9 cellular contexts compared by ENCODE assay signal in the genomic region with DNA sequence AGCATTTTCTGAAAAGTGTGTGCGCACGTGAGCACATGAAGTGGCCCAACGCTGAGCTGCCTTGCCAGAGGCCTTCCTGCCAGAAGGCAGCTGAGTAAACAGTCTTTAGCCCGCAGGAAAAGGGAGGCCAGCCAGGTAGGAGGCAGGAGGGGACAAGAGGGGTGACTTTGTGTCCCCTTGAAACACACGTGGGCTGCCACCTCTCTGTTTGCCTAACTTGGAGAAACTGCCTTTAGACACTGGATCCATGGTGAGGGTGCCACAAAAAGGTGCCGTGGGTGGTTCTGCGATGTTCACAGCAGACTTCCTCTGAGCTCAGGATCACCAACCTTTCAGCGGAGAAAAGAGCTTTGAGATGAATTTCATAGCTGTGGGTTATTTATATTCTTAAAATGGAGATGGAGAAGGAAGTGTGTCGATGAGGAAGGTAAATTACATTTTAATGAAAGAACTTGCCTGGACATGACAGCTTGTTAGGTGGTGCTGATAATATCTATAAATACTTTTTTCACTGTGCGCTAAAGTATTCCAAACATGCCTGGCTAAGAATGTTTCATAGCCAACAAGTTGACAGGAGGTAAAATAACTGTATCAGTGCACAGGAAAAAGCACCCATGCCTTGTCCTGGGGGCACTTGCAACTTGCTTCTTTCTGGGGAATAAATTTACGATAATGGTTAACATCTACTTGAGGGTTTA. TPM values are rescaled to one million over a fixed set of nuclear protein-coding genes. Genes with fewer than 3 reads are reported as not detected.
DNase-seq lines count a peak whose midpoint lies in the region; ATAC-seq and TF ChIP-seq lines count a peak whose summit lies in the region.
"Had no signal": no experiment of that assay in that cellular context is flagged by ENCODE, and none has a peak within 500 bp of the region (broad histone marks: within the 10 kb centered on the region; RNA-seq: fewer than 3 reads in every experiment).

No MANE protein-coding gene starts in this region.

- H3K36me3 ChIP-seq in GM23338 (ENCODE audit: insufficient read depth) (no peaks in the 10 kb centered on the region), esophagus (ENCODE audit: control insufficient read depth in 2 of 2, insufficient read depth in 2 of 2, low read length in 1 of 2) (no peaks in the 10 kb centered on the region), psoas muscle (ENCODE audit: insufficient read depth in 1 of 2, low read depth in 1 of 2) (no peaks in the 10 kb centered on the region)

- H3K9me3 ChIP-seq in esophagus (ENCODE audit: control insufficient read depth in 2 of 2, insufficient read depth in 1 of 2, low read depth in 1 of 2, low read length in 1 of 2) (no peaks in the 10 kb centered on the region), psoas muscle (no peaks in the 10 kb centered on the region)

- H3K36me3 Mint-ChIP-seq in GM23338 (ENCODE audit: low read depth), result no peaks in the 10 kb centered on the region

- 0 out of 2 replicates have a peak overlapping the region, but pooled peaks have one; percentile 41 for H3K27ac Mint-ChIP-seq in GM23338

- no peak overlapping the region for H2AFZ ChIP-seq in GM23338

- H3K4me3 ChIP-seq in GM23338 (no peak overlapping the region), esophagus (ENCODE audit: low read depth in 1 of 2, low read length in 2 of 2) (no peak overlapping the region), psoas muscle (peak overlapping the region; percentile 31)

- TF ChIP-seq CTCF in GM23338 (conservative IDR thresholded peaks at IDR 0.05; ENCODE audit: low read depth in 2 of 2) (no peak), psoas muscle (IDR thresholded peaks at IDR 0.05) (no peak)

- no peak overlapping the region for H3K4me3 Mint-ChIP-seq in GM23338
- H3K4me3 Mint-ChIP-seq: IgD-negative memory B cell had no signal

- WGBS in esophagus, 2 donors, result 37 to 48% methylated on average over 11 of the region's 11 CpGs
- WGBS in psoas muscle, 3 donors, result 35 to 44% (median 37%) methylated on average over 11 of the region's 11 CpGs

- H4K20me1 ChIP-seq in GM23338 (replicated peaks; ENCODE audit: insufficient read depth), result no peaks in the 10 kb centered on the region

- H3K4me1 ChIP-seq in GM23338 (ENCODE audit: insufficient read depth) (no peaks in the 10 kb centered on the region), esophagus (ENCODE audit: control insufficient read depth in 2 of 2, insufficient read depth in 2 of 2, low read length in 1 of 2) (peaks cover 0 to 2% of the 10 kb centered on the region in 2 donors), psoas muscle (peaks cover 21% of the 10 kb centered on the region)

- H3K27me3 Mint-ChIP-seq in GM23338 (ENCODE audit: insufficient read depth, low read depth, poor library complexity), result peaks cover under 1% of the 10 kb centered on the region
- H3K27me3 Mint-ChIP-seq: IgD-negative memory B cell had no signal

- no peaks in the 10 kb centered on the region for H3K79me2 ChIP-seq in GM23338 (replicated peaks; ENCODE audit: insufficient read depth)

- H3K4me1 Mint-ChIP-seq in GM23338, result no peaks in the 10 kb centered on the region
- H3K4me1 Mint-ChIP-seq: IgD-negative memory B cell had no signal

- DNase-seq in GM23338 (ENCODE audit: low spot score), result no peak
- peak; percentile 81 for DNase-seq in NCI-H345 treated with DMSO at 0.1 percent for 48 hours (lab: John Stamatoyannopoulos, UW; ENCODE audit: unreplicated experiment)
- peak in 1 of 2 donors; percentile 68 for DNase-seq in psoas muscle
- DNase-seq in activated CD8-positive, alpha-beta memory T cell treated with anti-CD3 and anti-CD28 coated beads, Interleukin-2, amount 50 U/mL, for 48 hours, result no peak
- no peak for DNase-seq in stimulated activated CD4-positive, alpha-beta T cell treated with anti-CD3 and anti-CD28 coated beads, Interleukin-12 subunit alpha, Interleukin-12 subunit beta, amount 100 ng/mL, for 4 hours
- no peak for DNase-seq in occipital lobe (lab: John Stamatoyannopoulos, UW)
- DNase-seq in stimulated activated CD4-positive, alpha-beta T cell treated with anti-CD3 and anti-CD28 coated beads, Interleukin-4, amount 100 ng/mL, for 1 hour, result no peak

- H3K27me3 ChIP-seq in GM23338 (ENCODE audit: insufficient read depth) (no peaks in the 10 kb centered on the region), esophagus (ENCODE audit: control insufficient read depth in 1 of 2, insufficient read depth in 2 of 2, low read length in 2 of 2) (no peaks in the 10 kb centered on the region), psoas muscle (ENCODE audit: insufficient read depth in 3 of 3, low read length in 2 of 3) (no peaks in the 10 kb centered on the region)

- H3K9me2 ChIP-seq in GM23338 (ENCODE audit: insufficient read depth), result no peaks in the 10 kb centered on the region

- no peak overlapping the region for H3K4me2 ChIP-seq in GM23338

- intact Hi-C loops in psoas muscle (cut with DNase I), result no loop called here

- ATAC-seq in GM23338 (no peak), psoas muscle (peak; percentile 88 to 92 (median 91))

- H3F3A ChIP-seq in GM23338 (replicated peaks; ENCODE audit: low read depth), result no peaks in the 10 kb centered on the region

- H3K27ac ChIP-seq in GM23338 (ENCODE audit: low read depth) (no peak overlapping the region), esophagus (ENCODE audit: low read depth in 2 of 2, low read length in 1 of 2) (peak overlapping the region; percentile 9 to 76), psoas muscle (peak overlapping the region; percentile 95)

- H3K9me3 Mint-ChIP-seq in GM23338, result no peaks in the 10 kb centered on the region
- H3K9me3 Mint-ChIP-seq: IgD-negative memory B cell had no signal

TF ChIP-seq in GM23338, 12 proteins besides CTCF, POLR2A, EP300 and RAD21:
- TF ChIP-seq JUNB (IDR thresholded peaks at IDR 0.05; ENCODE audit: unreplicated experiment), result no peak
- TF ChIP-seq EZH2 (IDR thresholded peaks at IDR 0.05; ENCODE audit: low read depth, unreplicated experiment), result no peak
- TF ChIP-seq, protein P1, sequence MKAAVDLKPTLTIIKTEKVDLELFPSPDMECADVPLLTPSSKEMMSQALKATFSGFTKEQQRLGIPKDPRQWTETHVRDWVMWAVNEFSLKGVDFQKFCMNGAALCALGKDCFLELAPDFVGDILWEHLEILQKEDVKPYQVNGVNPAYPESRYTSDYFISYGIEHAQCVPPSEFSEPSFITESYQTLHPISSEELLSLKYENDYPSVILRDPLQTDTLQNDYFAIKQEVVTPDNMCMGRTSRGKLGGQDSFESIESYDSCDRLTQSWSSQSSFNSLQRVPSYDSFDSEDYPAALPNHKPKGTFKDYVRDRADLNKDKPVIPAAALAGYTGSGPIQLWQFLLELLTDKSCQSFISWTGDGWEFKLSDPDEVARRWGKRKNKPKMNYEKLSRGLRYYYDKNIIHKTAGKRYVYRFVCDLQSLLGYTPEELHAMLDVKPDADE (IDR thresholded peaks at IDR 0.05), result no peak
TF ChIP-seq in GM23338: peak in this region for 0.

RNA-seq across cellular contexts. Expression of a gene that starts 36.6 kb away (rescaled TPM):
- total RNA-seq in GM23338 (2014; rRNA removed; shearing (Covaris generic)), result 18.9 and 23.9 TPM in 2 replicates
- 21.5 and 23.8 TPM in 2 replicates for polyA plus RNA-seq in GM23338 (2016; fragmentation: Nextera tagmentation; extraction: Ambion mirVana)
- 10 to 100 TPM; 10.1 to 10.8 TPM for polyA plus RNA-seq in esophagus
- 10 to 100 TPM; 38.4 to 48.0 (median 43.6) TPM for total RNA-seq in psoas muscle
- polyA plus RNA-seq in psoas muscle, result 10 to 100 TPM; 21.3 to 47.9 (median 30.0) TPM
- 17.8 TPM for total RNA-seq in occipital lobe
